ENCODE assay signal across 8 cellular contexts in the genomic region with DNA sequence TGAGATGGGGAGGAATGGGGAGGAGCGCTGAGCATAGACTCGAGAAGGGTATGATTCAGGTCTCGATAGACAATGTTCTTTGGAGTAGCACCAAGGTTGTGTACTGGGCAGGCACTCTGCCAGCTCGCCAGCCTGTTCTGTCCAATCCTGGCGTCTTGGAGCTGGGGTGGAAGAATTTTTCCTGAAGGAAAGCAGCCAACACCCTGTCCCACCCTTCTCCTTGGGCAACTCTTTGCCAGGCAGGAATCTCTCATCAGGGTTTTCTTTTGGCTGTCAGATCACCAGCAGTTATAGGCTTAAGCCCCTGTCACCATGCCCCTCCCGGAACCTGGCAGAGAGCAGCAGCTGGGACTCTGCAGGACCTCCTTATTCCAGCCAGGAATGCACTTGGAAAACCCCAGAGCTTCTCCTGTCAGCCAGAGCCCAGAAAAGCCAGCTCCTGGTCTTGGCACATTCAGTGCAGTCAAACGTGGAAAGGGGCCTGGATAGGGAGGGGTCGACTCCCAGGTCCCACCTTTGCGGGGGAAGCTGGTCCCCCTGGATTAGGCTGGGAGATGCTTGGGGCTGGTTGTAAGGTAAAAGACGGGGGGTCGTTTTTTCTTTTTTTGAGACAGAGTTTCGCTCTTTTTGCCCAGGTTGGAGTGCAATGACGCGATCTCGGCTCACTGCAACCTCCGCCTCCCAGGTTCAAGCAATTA. TPM values are rescaled to one million over a fixed set of nuclear protein-coding genes. Genes with fewer than 3 reads are reported as not detected.
DNase-seq lines count a peak whose midpoint lies in the region; ATAC-seq, FAIRE-seq and TF ChIP-seq lines count a peak whose summit lies in the region.

No MANE protein-coding gene starts in this region.

- H3K36me3 ChIP-seq in SK-N-SH (replicated peaks in 1 of 2; ENCODE audit: control insufficient read depth in 1 of 2, insufficient read depth in 2 of 2, low read length in 1 of 2) (no peaks in the 10 kb centered on the region), small intestine (ENCODE audit: control insufficient read depth in 2 of 2, insufficient read depth in 2 of 2, low read length in 2 of 2) (no peaks in the 10 kb centered on the region)

- peaks cover 6 to 26% of the 10 kb centered on the region in 2 experiments; a peak in 3 of 4 replicates for H3K4me1 ChIP-seq in SK-N-SH (ENCODE audit: control insufficient read depth in 1 of 2, insufficient read depth in 2 of 2, low read depth in 1 of 2, low read length in 1 of 2)
- H3K4me1 ChIP-seq in foreskin keratinocyte, result peaks cover 18% of the 10 kb centered on the region
- H3K4me1 ChIP-seq in small intestine (ENCODE audit: control insufficient read depth in 2 of 2, insufficient read depth in 1 of 2, low read depth in 1 of 2, low read length in 1 of 2), result no peaks in the 10 kb centered on the region

- H3K9me3 ChIP-seq in SK-N-SH (no peaks in the 10 kb centered on the region), small intestine (ENCODE audit: control insufficient read depth, low read depth) (no peaks in the 10 kb centered on the region)

- no peak for DNase-seq in SK-N-SH
- no peak for DNase-seq in T-cell
- peak; percentile 87 to 95 for DNase-seq in foreskin keratinocyte
- DNase-seq in small intestine, result peak; percentile 92
- DNase-seq in NK-92 (lab: John Stamatoyannopoulos, UW; ENCODE audit: unreplicated experiment), result no peak
- no peak for DNase-seq in SW480 (ENCODE audit: low spot score)

- peak overlapping the region; percentile 90 to 94 (median 91) for H3K4me3 Mint-ChIP-seq in T-cell

- no peak for ATAC-seq in SK-N-SH treated with all-trans-retinoic acid at 6 μM for 48 hours
- ATAC-seq in T-cell (replicated peaks in 1 of 4), result no peak
- peak; percentile 78 for ATAC-seq in foreskin keratinocyte
- ATAC-seq in GM21515 (IDR thresholded peaks at IDR 0.05; ENCODE audit: unreplicated experiment), result no peak

- H3K9ac ChIP-seq in SK-N-SH, result peak overlapping the region; percentile 95; the same call in 1 of the 2 replicates

- H3K79me2 ChIP-seq in SK-N-SH (ENCODE audit: insufficient read depth), result peaks cover 32% of the 10 kb centered on the region

- POLR2A ChIA-PET in SK-N-SH (lab: Yijun Ruan, JAX) (interaction anchor here (1.4 kb wide), 1 partner anchor 15 kb away, joined by 4 read pairs; the partner anchor contains the start of gene SPTBN2), T-cell (lab: Charles Lee) (no interaction called here)

- no peak overlapping the region for H3K27ac Mint-ChIP-seq in T-cell

- peaks cover 21% of the 10 kb centered on the region for H3F3A ChIP-seq in SK-N-SH (replicated peaks; ENCODE audit: insufficient read depth)

- no peak for TF ChIP-seq RAD21 in SK-N-SH (IDR thresholded peaks at IDR 0.05; ENCODE audit: low read length)

- WGBS in SK-N-SH (ENCODE audit: low lambda C conversion rate), result 81% methylated on average over 15 of the region's 16 CpGs
- 36 to 74% (median 52%) methylated on average over 16 of the region's 16 CpGs for WGBS in small intestine, 3 donors

- TF ChIP-seq CTCF in SK-N-SH (IDR thresholded peaks at IDR 0.05) (no peak), foreskin keratinocyte (conservative IDR thresholded peaks at IDR 0.05) (no peak)

- no peak overlapping the region for H2AFZ ChIP-seq in SK-N-SH (ENCODE audit: low read depth)

- H3K27me3 ChIP-seq in SK-N-SH (ENCODE audit: insufficient read depth) (no peaks in the 10 kb centered on the region), foreskin keratinocyte (no peaks in the 10 kb centered on the region), small intestine (ENCODE audit: control insufficient read depth in 2 of 2, insufficient read depth in 2 of 2, low read length in 2 of 2) (no peaks in the 10 kb centered on the region)

- H3K9me3 Mint-ChIP-seq in T-cell, result peaks cover 0 to 6% (median 5%) of the 10 kb centered on the region in 3 donors

- no peaks in the 10 kb centered on the region for H3K27me3 Mint-ChIP-seq in T-cell

- CTCF ChIA-PET in SK-N-SH (lab: Yijun Ruan, JAX), result interaction anchor here (0.9 to 1.0 kb wide), 2 partner anchors 10 to 163 kb away, joined by 3 to 4 read pairs; no protein-coding TSS in a partner anchor
- CTCF ChIA-PET in T-cell (lab: Charles Lee), result interaction anchor here (0.6 to 0.7 kb wide), 2 partner anchors 278 to 364 kb away, joined by 5 to 6 read pairs; no protein-coding TSS in a partner anchor

- no peaks in the 10 kb centered on the region for H3K36me3 Mint-ChIP-seq in T-cell

- H3K9me2 ChIP-seq in SK-N-SH, result no peaks in the 10 kb centered on the region

- peak overlapping the region; percentile 73 to 96; a peak in 3 of 4 replicates for H3K4me3 ChIP-seq in SK-N-SH (ENCODE audit: low read depth in 2 of 2, low read length in 1 of 2)
- H3K4me3 ChIP-seq in small intestine (ENCODE audit: low read depth in 1 of 2, low read length in 2 of 2), result peak overlapping the region in 1 of 2 donors; percentile 9

- H3K4me1 Mint-ChIP-seq in T-cell, result peaks cover 4 to 9% (median 9%) of the 10 kb centered on the region in 3 donors

- H3K4me2 ChIP-seq in SK-N-SH, result peak overlapping the region; percentile 97

- no peak overlapping the region for H3K27ac ChIP-seq in SK-N-SH (ENCODE audit: low read depth in 2 of 2, low read length in 1 of 2)
- peak overlapping the region; percentile 82 for H3K27ac ChIP-seq in foreskin keratinocyte
- H3K27ac ChIP-seq in small intestine (ENCODE audit: low read depth in 1 of 2, low read length in 1 of 2), result peak overlapping the region; percentile 43 to 50

- no peak for TF ChIP-seq EP300 in SK-N-SH (IDR thresholded peaks at IDR 0.05; ENCODE audit: borderline replicate concordance in 1 of 2, low read depth in 1 of 2, low read length in 1 of 2)

- no peaks in the 10 kb centered on the region for H4K20me1 ChIP-seq in SK-N-SH (ENCODE audit: insufficient read depth)

- no peak for FAIRE-seq in small intestine (lab: Jason Lieb, UNC)

TF ChIP-seq in SK-N-SH, 30 proteins besides CTCF, POLR2A, EP300 and RAD21 (continues in another document):
- TF ChIP-seq, protein P1, sequence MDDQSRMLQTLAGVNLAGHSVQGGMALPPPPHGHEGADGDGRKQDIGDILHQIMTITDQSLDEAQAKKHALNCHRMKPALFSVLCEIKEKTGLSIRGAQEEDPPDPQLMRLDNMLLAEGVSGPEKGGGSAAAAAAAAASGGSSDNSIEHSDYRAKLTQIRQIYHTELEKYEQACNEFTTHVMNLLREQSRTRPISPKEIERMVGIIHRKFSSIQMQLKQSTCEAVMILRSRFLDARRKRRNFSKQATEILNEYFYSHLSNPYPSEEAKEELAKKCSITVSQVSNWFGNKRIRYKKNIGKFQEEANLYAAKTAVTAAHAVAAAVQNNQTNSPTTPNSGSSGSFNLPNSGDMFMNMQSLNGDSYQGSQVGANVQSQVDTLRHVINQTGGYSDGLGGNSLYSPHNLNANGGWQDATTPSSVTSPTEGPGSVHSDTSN (IDR thresholded peaks at IDR 0.05), result no peak
- no peak for TF ChIP-seq JUND (IDR thresholded peaks at IDR 0.05)
- TF ChIP-seq SMC3 (IDR thresholded peaks at IDR 0.05; ENCODE audit: low read depth, low read length), result no peak
- TF ChIP-seq RXRA (IDR thresholded peaks at IDR 0.05; ENCODE audit: borderline replicate concordance, low read depth), result no peak
- TF ChIP-seq USF2 (IDR thresholded peaks at IDR 0.05; ENCODE audit: borderline replicate concordance, low read depth, low read length), result no peak
- TF ChIP-seq RCOR1 (IDR thresholded peaks at IDR 0.05; ENCODE audit: low read length), result no peak
- TF ChIP-seq FOSL2 (IDR thresholded peaks at IDR 0.05; ENCODE audit: borderline replicate concordance, low read depth), result no peak

TF ChIP-seq in SK-N-SH treated with all-trans-retinoic acid at 6 μM for 48 hours, 23 proteins besides CTCF, POLR2A, EP300 and RAD21 (continues in another document):
- TF ChIP-seq CSDC2 (CRISPR knock-in tag; IDR thresholded peaks at IDR 0.05) (no peak), TOX (CRISPR knock-in tag; IDR thresholded peaks at IDR 0.05; ENCODE audit: borderline replicate concordance) (no peak), ZNF8 (CRISPR knock-in tag; IDR thresholded peaks at IDR 0.05) (no peak), PPARA (CRISPR knock-in tag; IDR thresholded peaks at IDR 0.05; ENCODE audit: borderline replicate concordance) (no peak), ZNF70 (CRISPR knock-in tag; IDR thresholded peaks at IDR 0.05) (no peak), OSR1 (CRISPR knock-in tag; IDR thresholded peaks at IDR 0.05) (no peak), CSRNP3 (CRISPR knock-in tag; IDR thresholded peaks at IDR 0.05) (no peak), CREB5 (CRISPR knock-in tag; IDR thresholded peaks at IDR 0.05; ENCODE audit: low read depth) (no peak), BACH2 (CRISPR knock-in tag; IDR thresholded peaks at IDR 0.05; ENCODE audit: borderline replicate concordance) (no peak), ZC3H10 (CRISPR knock-in tag; IDR thresholded peaks at IDR 0.05) (no peak)

RNA-seq across cellular contexts. Expression of gene SPTBN2, which starts 14.4 kb away (rescaled TPM):
- polyA plus RNA-seq in SK-N-SH (2012; rRNA removed) (16.2 and 19.7 TPM in 2 replicates), foreskin keratinocyte (10.9 and 12.5 TPM in 2 replicates), small intestine (1 to 10 TPM in 2 of 3 donors, under 1 TPM in 1; 0.27 to 5.0 (median 1.6) TPM)
- polyA plus RNA-seq in SK-N-SH (2012; cell fraction: cytosol; rRNA removed), result 8.6 and 11.2 TPM in 2 replicates
- polyA plus RNA-seq in SK-N-SH (2012; cell fraction: nucleus; rRNA removed), result 76.3 and 105 TPM in 2 replicates
- total RNA-seq in T-cell (1 to 10 TPM in 1 of 5 donors, under 1 TPM in 3, not detected in 1; 0.13 to 1.1 (median 0.60) TPM), foreskin keratinocyte (20.9 and 22.9 TPM in 2 replicates)

Comparison
In these comparisons a context has a peak if more than half of its experiments do, and no peak if none do; other contexts are left out.
1. DNase-seq: peak in foreskin keratinocyte (2 of 2) and small intestine (single experiment); none in SK-N-SH (single experiment), T-cell (0 of 34), NK-92 (single experiment) and SW480 (single experiment).
2. H3K27ac ChIP-seq: peak in foreskin keratinocyte (single experiment) and small intestine (2 of 2); none in SK-N-SH (0 of 2).